22 cellular contexts compared by ENCODE assay signal in genomic region chr13:102777716-102778115, GRCh38. TPM values are rescaled to one million over a fixed set of nuclear protein-coding genes. Genes with fewer than 3 reads are reported as not detected.
"Had no signal": no experiment of that assay in that cellular context is flagged by ENCODE, and none has a peak within 500 bp of the region (broad histone marks: within the 10 kb centered on the region; RNA-seq: fewer than 3 reads in every experiment).

No MANE protein-coding gene starts in this region.

- H3K9me3 ChIP-seq: colonic mucosa, heart right ventricle, lower lobe of right lung had no signal

- H3K9me3 Mint-ChIP-seq: effector memory CD8-positive, alpha-beta T cell had no signal

- H3K27ac ChIP-seq: colonic mucosa, epithelial cell of prostate, foreskin keratinocyte, heart right ventricle, left lung, lower lobe of right lung had no signal

- H3K36me3 ChIP-seq: colonic mucosa, heart right ventricle, left lung, lower lobe of right lung had no signal

- DNase-seq: colonic mucosa; cortex of kidney; effector CD8-positive, alpha-beta T cell; effector memory CD8-positive, alpha-beta T cell; endodermal cell; erythroblast; foreskin keratinocyte; glutamatergic neuron; head of caudate nucleus; heart right ventricle; hippocampal formation; left cardiac atrium; left lung; left ventricle myocardium superior; lower lobe of right lung; mesenchymal stem cell; naive thymus-derived CD4-positive, alpha-beta T cell had no signal

- H3K27me3 ChIP-seq: colonic mucosa, foreskin keratinocyte, heart right ventricle, left lung had no signal

- H3K27ac Mint-ChIP-seq: dendritic cell treated with granulocyte-macrophage colony-stimulating factor and Interleukin-4, amounts not matched to agents 40 ng/mL and 50 ng/mL, for 4 days; endodermal cell; mesothelial cell of epicardium had no signal

- H3K4me3 Mint-ChIP-seq: dendritic cell treated with granulocyte-macrophage colony-stimulating factor and Interleukin-4, amounts not matched to agents 40 ng/mL and 50 ng/mL, for 4 days; effector memory CD8-positive, alpha-beta T cell; endodermal cell; mesothelial cell of epicardium; naive thymus-derived CD4-positive, alpha-beta T cell had no signal

- H3K4me3 ChIP-seq: colonic mucosa, heart right ventricle, left lung, lower lobe of right lung had no signal

- H3K4me1 Mint-ChIP-seq: endodermal cell had no signal

- ATAC-seq: effector memory CD8-positive, alpha-beta T cell; esophagus mucosa; foreskin keratinocyte; heart right ventricle; left cardiac atrium; left lung; left ventricle myocardium superior; lower lobe of right lung; naive thymus-derived CD4-positive, alpha-beta T cell had no signal

- H3K4me1 ChIP-seq: colonic mucosa, foreskin keratinocyte had no signal

RNA-seq across cellular contexts. Expression of gene POGLUT2, which starts 21.1 kb away (rescaled TPM):
- total RNA-seq: mononuclear cell had no signal
